ENCODE assay signal across 8 cellular contexts in the genomic region with DNA sequence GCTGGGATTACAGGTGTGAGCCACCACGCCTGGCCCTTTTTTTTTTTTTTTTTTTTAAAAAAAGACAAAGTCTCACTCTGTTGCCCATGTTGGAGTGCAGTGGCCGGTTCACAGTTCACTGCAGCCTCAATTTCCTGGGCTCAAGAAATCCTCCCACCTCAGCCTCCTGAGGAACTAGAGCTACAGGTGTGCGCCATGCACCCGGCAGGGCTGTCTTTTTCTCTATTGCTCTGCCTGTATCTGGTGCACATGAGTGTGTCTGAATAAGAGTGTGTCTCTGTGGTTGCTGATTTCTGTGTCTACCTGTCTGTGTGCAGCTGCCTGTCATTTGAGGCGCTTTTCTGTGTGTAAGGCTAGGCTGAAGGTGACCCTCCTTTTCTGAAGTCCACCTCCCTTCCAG. TPM values are rescaled to one million over a fixed set of nuclear protein-coding genes. Genes with fewer than 3 reads are reported as not detected.
DNase-seq lines count a peak whose midpoint lies in the region; ATAC-seq and TF ChIP-seq lines count a peak whose summit lies in the region.

No MANE protein-coding gene starts in this region.

- H3K9me3 Mint-ChIP-seq in T-helper 2 cell treated with Interferon-gamma antibody and Interleukin-4, amounts not matched to agents 5 μg/mL and 100 μg/mL, for 36 hours = no peaks in the 10 kb centered on the region
- peaks cover 13% of the 10 kb centered on the region for H3K9me3 Mint-ChIP-seq in glutamatergic neuron (ENCODE audit: unreplicated experiment)

- intact Hi-C loops in spleen (cut with DNase I; ENCODE audit: low total_unique reads) = no loop called here

- 72 to 85% (median 81%) methylated on average over 4 to 5 of the region's 5 CpGs for WGBS in spleen, 5 donors

- H3K27me3 Mint-ChIP-seq in T-helper 2 cell treated with Interferon-gamma antibody and Interleukin-4, amounts not matched to agents 5 μg/mL and 100 μg/mL, for 36 hours (ENCODE audit: low read depth) = peaks cover 6% of the 10 kb centered on the region
- H3K27me3 Mint-ChIP-seq in glutamatergic neuron (ENCODE audit: unreplicated experiment) = peaks cover 9% of the 10 kb centered on the region

- DNase-seq in T-helper 2 cell treated with Interferon-gamma antibody and Interleukin-4, amounts not matched to agents 5 μg/mL and 100 μg/mL, for 36 hours (ENCODE audit: low spot score) = no peak
- DNase-seq in T-helper 2 cell = no peak
- DNase-seq in Peyer's patch = no peak
- DNase-seq in glutamatergic neuron = no peak
- DNase-seq in spleen = no peak
- no peak for DNase-seq in stimulated activated naive CD4-positive, alpha-beta T cell (lab: John Stamatoyannopoulos, UW)
- no peak for DNase-seq in NCI-H2081 (lab: John Stamatoyannopoulos, UW)

- no peak for TF ChIP-seq CTCF in Peyer's patch (IDR thresholded peaks at IDR 0.05)
- TF ChIP-seq CTCF in glutamatergic neuron (IDR thresholded peaks at IDR 0.05; ENCODE audit: partially characterized antibody, unreplicated experiment) = no peak
- no peak for TF ChIP-seq CTCF in spleen (IDR thresholded peaks at IDR 0.05 in 8 of 11, conservative IDR thresholded peaks at IDR 0.05 in 3 of 11)

- H3K27ac Mint-ChIP-seq in T-helper 2 cell treated with Interferon-gamma antibody and Interleukin-4, amounts not matched to agents 5 μg/mL and 100 μg/mL, for 36 hours = peak overlapping the region; percentile 52
- peak overlapping the region; percentile 68 for H3K27ac Mint-ChIP-seq in glutamatergic neuron (ENCODE audit: unreplicated experiment)

- no peaks in the 10 kb centered on the region for H3K9me3 ChIP-seq in Peyer's patch
- no peaks in the 10 kb centered on the region for H3K9me3 ChIP-seq in spleen

- H3K27ac ChIP-seq in Peyer's patch (peak overlapping the region; percentile 87 to 99 (median 93)), spleen (peak overlapping the region in 7 of 8 donors; percentile 85 to 96 (median 92))

- H3K4me3 Mint-ChIP-seq in T-helper 2 cell treated with Interferon-gamma antibody and Interleukin-4, amounts not matched to agents 5 μg/mL and 100 μg/mL, for 36 hours = no peak overlapping the region
- peak overlapping the region; percentile 49 for H3K4me3 Mint-ChIP-seq in glutamatergic neuron (ENCODE audit: unreplicated experiment)

- ATAC-seq in HG03460 (IDR thresholded peaks at IDR 0.05; ENCODE audit: unreplicated experiment) = no peak

- peaks cover 10% of the 10 kb centered on the region for H3K36me3 Mint-ChIP-seq in T-helper 2 cell treated with Interferon-gamma antibody and Interleukin-4, amounts not matched to agents 5 μg/mL and 100 μg/mL, for 36 hours (ENCODE audit: low read depth)
- no peaks in the 10 kb centered on the region for H3K36me3 Mint-ChIP-seq in glutamatergic neuron (ENCODE audit: unreplicated experiment)

- no peak for TF ChIP-seq POLR2A in Peyer's patch (IDR thresholded peaks at IDR 0.05)
- TF ChIP-seq POLR2A in spleen (IDR thresholded peaks at IDR 0.05) = no peak

- peak overlapping the region in 1 of 4 donors; percentile 87 for H3K4me3 ChIP-seq in Peyer's patch
- H3K4me3 ChIP-seq in spleen = peak overlapping the region in 1 of 8 donors; percentile 99

- peaks cover 30% of the 10 kb centered on the region for H3K4me1 Mint-ChIP-seq in T-helper 2 cell treated with Interferon-gamma antibody and Interleukin-4, amounts not matched to agents 5 μg/mL and 100 μg/mL, for 36 hours (ENCODE audit: low read depth)
- peaks cover 12% of the 10 kb centered on the region for H3K4me1 Mint-ChIP-seq in glutamatergic neuron (ENCODE audit: low read depth, unreplicated experiment)

- H3K36me3 ChIP-seq in Peyer's patch = peaks cover 0 to 5% (median 0%) of the 10 kb centered on the region in 3 donors
- H3K36me3 ChIP-seq in spleen = peaks cover 0 to 9% (median 6%) of the 10 kb centered on the region in 6 donors

- H3K27me3 ChIP-seq in Peyer's patch (no peaks in the 10 kb centered on the region), spleen (replicated peaks in 1 of 7) (no peaks in the 10 kb centered on the region)

- H3K4me1 ChIP-seq in Peyer's patch (peaks cover 0 to 17% (median 7%) of the 10 kb centered on the region in 4 donors), spleen (peaks cover 16 to 48% (median 31%) of the 10 kb centered on the region in 6 donors)

RNA-seq across cellular contexts. Expression of a gene that starts 1.6 kb away (rescaled TPM):
- total RNA-seq in Peyer's patch = 10 to 100 TPM; 13.5 to 39.6 (median 28.1) TPM
- total RNA-seq in glutamatergic neuron (ENCODE audit: unreplicated experiment) = 39.2 TPM
- 10 to 100 TPM; 18.8 to 44.3 (median 34.6) TPM for total RNA-seq in spleen
- polyA plus RNA-seq in spleen = 10 to 100 TPM in 1 of 3 donors, 1 to 10 TPM in 2; 3.7 to 21.4 (median 3.9) TPM

RNA-seq across cellular contexts. Expression of a gene that starts 8.3 kb away (rescaled TPM):
- total RNA-seq in Peyer's patch (10 to 100 TPM in 3 of 4 donors, 1 to 10 TPM in 1; 1.7 to 20.8 (median 13.1) TPM), glutamatergic neuron (ENCODE audit: unreplicated experiment) (0.29 TPM), spleen (1 to 10 TPM in 5 of 7 donors, under 1 TPM in 2; 0.37 to 7.9 (median 1.3) TPM)
- 1 to 10 TPM in 2 of 3 donors, under 1 TPM in 1; 0.91 to 2.3 (median 1.3) TPM for polyA plus RNA-seq in spleen

RNA-seq across cellular contexts. Expression of a gene that starts 9.0 kb away (rescaled TPM):
- total RNA-seq in Peyer's patch (10 to 100 TPM; 73.4 to 86.7 (median 80.9) TPM), glutamatergic neuron (ENCODE audit: unreplicated experiment) (94.4 TPM), spleen (10 to 100 TPM; 58.6 to 73.8 (median 70.0) TPM)
- 100 to 1,000 TPM; 129 to 152 (median 149) TPM for polyA plus RNA-seq in spleen

RNA-seq across cellular contexts. Expression of a gene that starts 50.6 kb away (rescaled TPM):
- 10 to 100 TPM; 17.2 to 48.0 (median 32.4) TPM for total RNA-seq in Peyer's patch
- total RNA-seq in glutamatergic neuron (ENCODE audit: unreplicated experiment) = 4.7 TPM
- 10 to 100 TPM; 30.9 to 57.6 (median 44.4) TPM for total RNA-seq in spleen
- polyA plus RNA-seq in spleen = 100 to 1,000 TPM in 1 of 3 donors, 10 to 100 TPM in 2; 66.5 to 106 (median 98.2) TPM

RNA-seq across cellular contexts. Expression of a gene that starts 52.6 kb away (rescaled TPM):
- 10 to 100 TPM; 25.2 to 49.8 (median 44.0) TPM for total RNA-seq in Peyer's patch
- 84.4 TPM for total RNA-seq in glutamatergic neuron (ENCODE audit: unreplicated experiment)
- 10 to 100 TPM; 21.9 to 66.2 (median 57.0) TPM for total RNA-seq in spleen
- 10 to 100 TPM in 1 of 3 donors, 1 to 10 TPM in 2; 7.5 to 21.3 (median 7.6) TPM for polyA plus RNA-seq in spleen
